Comparison of ENCODE assay signal across 25 cellular contexts in genomic region chr3:162122405-162122804, GRCh38.
DNase-seq lines count a peak whose midpoint lies in the region; ATAC-seq, FAIRE-seq and TF ChIP-seq lines count a peak whose summit lies in the region.
"Had no signal": no experiment of that assay in that cellular context is flagged by ENCODE, and none has a peak within 500 bp of the region (broad histone marks: within the 10 kb centered on the region; RNA-seq: fewer than 3 reads in every experiment).

No MANE protein-coding gene starts in this region.

- TF ChIP-seq RAD21 in A549 (conservative IDR thresholded peaks at IDR 0.05 in 1 of 2, IDR thresholded peaks at IDR 0.05 in 1 of 2): no peak

- POLR2A ChIA-PET in A549 (lab: Yijun Ruan, JAX): no interaction called here

- TF ChIP-seq EP300 in A549 (IDR thresholded peaks at IDR 0.05) (no peak), gastroesophageal sphincter (IDR thresholded peaks at IDR 0.05) (no peak)

- no peak for FAIRE-seq in A549 (lab: Jason Lieb, UNC)

- H3K4me2 ChIP-seq in A549: no peak overlapping the region
- H3K4me2 ChIP-seq: BLaER1, KMS-11, PC-9 had no signal

- ATAC-seq in A549 (no peak), gastroesophageal sphincter (peak; percentile 79)
- ATAC-seq: activated T-cell treated with anti-CD3 and anti-CD28 coated beads, Interleukin-2, amount 50 U/mL, for 72 hours; HCT116; natural killer cell treated with Interleukin-12 subunit alpha and Interleukin-12 subunit beta and Interleukin-15 and Interleukin-18, amount 100 ng/mL, for 72 hours; psoas muscle had no signal

- H3K9me3 ChIP-seq in A549: no peaks in the 10 kb centered on the region
- H3K9me3 ChIP-seq in gastroesophageal sphincter: no peaks in the 10 kb centered on the region
- H3K9me3 ChIP-seq: BLaER1, Caco-2, esophagus muscularis mucosa, psoas muscle, testis had no signal

- no peaks in the 10 kb centered on the region for H3K27me3 ChIP-seq in gastroesophageal sphincter
- H3K27me3 ChIP-seq: BLaER1, esophagus muscularis mucosa, testis had no signal

- TF ChIP-seq POLR2A in A549 (IDR thresholded peaks at IDR 0.05; ENCODE audit: low read length) (no peak), gastroesophageal sphincter (IDR thresholded peaks at IDR 0.05) (no peak)

- no peak for DNase-seq in A549 (ENCODE audit: low read depth in 1 of 2, low spot score in 1 of 2)
- DNase-seq in GM03348 (ENCODE audit: low spot score): peak; percentile 42
- peak; percentile 74 for DNase-seq in choroid plexus epithelial cell (ENCODE audit: low read depth)
- no peak for DNase-seq in COLO668 (lab: John Stamatoyannopoulos, UW; ENCODE audit: unreplicated experiment)
- no peak for DNase-seq in stimulated activated CD4-positive, alpha-beta T cell treated with anti-CD3 and anti-CD28 coated beads, Interleukin-2, amount 100 ng/mL, for 48 hours
- no peak for DNase-seq in NCI-H510A treated with DMSO at 0.1 percent for 48 hours (lab: John Stamatoyannopoulos, UW)
- DNase-seq: activated CD4-positive, alpha-beta memory T cell treated with anti-CD3 and anti-CD28 coated beads for 36 hours; activated CD4-positive, alpha-beta T cell treated with anti-CD3 and anti-CD28 coated beads for 1 hour; activated T-cell treated with anti-CD3 and anti-CD28 coated beads, Interleukin-2, amount 50 U/mL, for 72 hours; Caco-2; dermis blood vessel endothelial cell; GDM1; NCI-H2029 treated with DMSO at 0.1 percent for 48 hours; NCI-H526 treated with DMSO at 0.1 percent for 48 hours; PC-9; psoas muscle; stimulated activated naive CD4-positive, alpha-beta T cell treated with Interleukin-2 at 50 U/mL for 16 hours; testis had no signal

- no peak for TF ChIP-seq CTCF in A549 (IDR thresholded peaks at IDR 0.05)
- TF ChIP-seq CTCF in choroid plexus epithelial cell (conservative IDR thresholded peaks at IDR 0.05; ENCODE audit: low read depth, low read length): no peak
- no peak for TF ChIP-seq CTCF in gastroesophageal sphincter (IDR thresholded peaks at IDR 0.05)

- H3K4me1 ChIP-seq in A549 (no peaks in the 10 kb centered on the region), gastroesophageal sphincter (no peaks in the 10 kb centered on the region)
- H3K4me1 ChIP-seq: BLaER1, Caco-2, psoas muscle, testis had no signal

- WGBS in A549 (ENCODE audit: missing lambda C conversion rate): 36% methylated on average over 1 of the region's 1 CpG
- 20 to 60% methylated on average over 1 of the region's 1 CpG for WGBS in gastroesophageal sphincter (ENCODE audit: low coverage in 1 of 2), 2 donors

- H3K4me3 ChIP-seq in A549 (no peak overlapping the region), choroid plexus epithelial cell (ENCODE audit: low read depth, low read length) (no peak overlapping the region), gastroesophageal sphincter (no peak overlapping the region)
- H3K4me3 ChIP-seq: BLaER1, esophagus muscularis mucosa, PC-9, psoas muscle, testis had no signal

- CTCF ChIA-PET in A549 (lab: Yijun Ruan, JAX): no interaction called here

- H3K36me3 ChIP-seq in gastroesophageal sphincter: no peaks in the 10 kb centered on the region
- H3K36me3 ChIP-seq: BLaER1, esophagus muscularis mucosa had no signal

- H3K27ac ChIP-seq in A549 (no peak overlapping the region), gastroesophageal sphincter (peak overlapping the region in 1 of 4 donors; percentile 15)
- H3K27ac ChIP-seq: BLaER1, HL-60, KMS-11, PC-9, psoas muscle, testis had no signal

TF ChIP-seq in A549, 52 proteins besides CTCF, POLR2A, EP300 and RAD21:
- TF ChIP-seq EHF (CRISPR knock-in tag; IDR thresholded peaks at IDR 0.05): no peak
- TF ChIP-seq CEBPB (IDR thresholded peaks at IDR 0.05): 0 out of 4 replicates have a peak, but pooled peaks have one; percentile 23 to 30

Comparison
In these comparisons a context has a peak if more than half of its experiments do, and no peak if none do; other contexts are left out.
1. DNase-seq: peak in GM03348 (single experiment) and choroid plexus epithelial cell (single experiment); none in A549 (0 of 2), COLO668 (single experiment), stimulated activated CD4-positive, alpha-beta T cell treated with anti-CD3 and anti-CD28 coated beads, Interleukin-2, amount 100 ng/mL, for 48 hours (0 of 2) and NCI-H510A treated with DMSO at 0.1 percent for 48 hours (single experiment).